24 cellular contexts compared by ENCODE assay signal in genomic region chr14:29627141-29627540, GRCh38.
DNase-seq lines count a peak whose midpoint lies in the region; ATAC-seq and TF ChIP-seq lines count a peak whose summit lies in the region.
"Had no signal": no experiment of that assay in that cellular context is flagged by ENCODE, and none has a peak within 500 bp of the region (broad histone marks: within the 10 kb centered on the region; RNA-seq: fewer than 3 reads in every experiment).

No MANE protein-coding gene starts in this region.

- no peaks in the 10 kb centered on the region for H3K9me3 Mint-ChIP-seq in mesothelial cell of epicardium
- H3K9me3 Mint-ChIP-seq in stimulated activated memory B cell treated with anti-CD40 and anti-IgM and Interleukin-4, amounts not matched to agents 10 μg/mL and 1 μg/mL and 100 μg/mL, for 72 hours: no peaks in the 10 kb centered on the region

- H3K4me3 ChIP-seq in A673 (ENCODE audit: low read depth, low read length, poor library complexity, severe bottlenecking): no peak overlapping the region
- H3K4me3 ChIP-seq: heart left ventricle, K562, upper lobe of left lung had no signal

- no peaks in the 10 kb centered on the region for H3K27me3 Mint-ChIP-seq in mesothelial cell of epicardium (ENCODE audit: low read depth)
- no peaks in the 10 kb centered on the region for H3K27me3 Mint-ChIP-seq in stimulated activated memory B cell treated with anti-CD40 and anti-IgM and Interleukin-4, amounts not matched to agents 10 μg/mL and 1 μg/mL and 100 μg/mL, for 72 hours
- H3K27me3 Mint-ChIP-seq: activated CD4-positive, alpha-beta T cell treated with anti-CD3 and anti-CD28 coated beads for 36 hours; activated CD8-positive, alpha-beta memory T cell treated with anti-CD3 and anti-CD28 coated beads, Interleukin-2, amount 10 ng/mL, durations not matched to agents 7 days and 5 days; activated naive CD8-positive, alpha-beta T cell; naive thymus-derived CD4-positive, alpha-beta T cell; T-cell had no signal

- H3K27ac Mint-ChIP-seq in mesothelial cell of epicardium: no peak overlapping the region
- no peak overlapping the region for H3K27ac Mint-ChIP-seq in stimulated activated memory B cell treated with anti-CD40 and anti-IgM and Interleukin-4, amounts not matched to agents 10 μg/mL and 1 μg/mL and 100 μg/mL, for 72 hours
- H3K27ac Mint-ChIP-seq: activated CD4-positive, alpha-beta T cell treated with anti-CD3 and anti-CD28 coated beads for 36 hours; activated CD8-positive, alpha-beta memory T cell treated with anti-CD3 and anti-CD28 coated beads, Interleukin-2, amount 10 ng/mL, durations not matched to agents 7 days and 5 days; activated naive CD8-positive, alpha-beta T cell; activated T-helper 1 cell treated with anti-CD3 and anti-CD28 coated beads, Interleukin-12 subunit alpha, Interleukin-12 subunit beta, Interleukin-2, Interleukin-4 antibody, amounts not matched to agents 30 ng/mL and 10 ng/mL and 1 ng/mL, durations not matched to agents 14 hours and 24 hours and 36 hours; naive thymus-derived CD4-positive, alpha-beta T cell; T-cell had no signal

- H3K36me3 Mint-ChIP-seq in mesothelial cell of epicardium: peaks cover 6% of the 10 kb centered on the region
- no peaks in the 10 kb centered on the region for H3K36me3 Mint-ChIP-seq in stimulated activated memory B cell treated with anti-CD40 and anti-IgM and Interleukin-4, amounts not matched to agents 10 μg/mL and 1 μg/mL and 100 μg/mL, for 72 hours
- H3K36me3 Mint-ChIP-seq: activated CD8-positive, alpha-beta memory T cell treated with anti-CD3 and anti-CD28 coated beads, Interleukin-2, amount 10 ng/mL, durations not matched to agents 7 days and 5 days; activated naive CD8-positive, alpha-beta T cell; T-cell had no signal

- H3K4me1 Mint-ChIP-seq in mesothelial cell of epicardium: peaks cover 4% of the 10 kb centered on the region
- no peaks in the 10 kb centered on the region for H3K4me1 Mint-ChIP-seq in stimulated activated memory B cell treated with anti-CD40 and anti-IgM and Interleukin-4, amounts not matched to agents 10 μg/mL and 1 μg/mL and 100 μg/mL, for 72 hours
- H3K4me1 Mint-ChIP-seq: activated CD4-positive, alpha-beta T cell treated with anti-CD3 and anti-CD28 coated beads for 36 hours; activated CD8-positive, alpha-beta memory T cell treated with anti-CD3 and anti-CD28 coated beads, Interleukin-2, amount 10 ng/mL, durations not matched to agents 7 days and 5 days; naive thymus-derived CD4-positive, alpha-beta T cell; T-cell had no signal

- H3K4me3 Mint-ChIP-seq in mesothelial cell of epicardium: no peak overlapping the region
- H3K4me3 Mint-ChIP-seq in stimulated activated memory B cell treated with anti-CD40 and anti-IgM and Interleukin-4, amounts not matched to agents 10 μg/mL and 1 μg/mL and 100 μg/mL, for 72 hours: no peak overlapping the region
- H3K4me3 Mint-ChIP-seq: activated CD4-positive, alpha-beta T cell treated with anti-CD3 and anti-CD28 coated beads for 36 hours; activated CD8-positive, alpha-beta memory T cell treated with anti-CD3 and anti-CD28 coated beads, Interleukin-2, amount 10 ng/mL, durations not matched to agents 7 days and 5 days; activated naive CD8-positive, alpha-beta T cell; activated T-helper 1 cell treated with anti-CD3 and anti-CD28 coated beads, Interleukin-12 subunit alpha, Interleukin-12 subunit beta, Interleukin-2, Interleukin-4 antibody, amounts not matched to agents 30 ng/mL and 10 ng/mL and 1 ng/mL, durations not matched to agents 14 hours and 24 hours and 36 hours; naive thymus-derived CD4-positive, alpha-beta T cell; T-cell had no signal

- no peaks in the 10 kb centered on the region for H3K27me3 ChIP-seq in A673 (replicated peaks; ENCODE audit: insufficient read depth, low read depth, low read length, poor library complexity)
- H3K27me3 ChIP-seq: heart left ventricle, upper lobe of left lung had no signal

- no peak overlapping the region for H3K27ac ChIP-seq in A673 (ENCODE audit: low read depth, low read length, poor library complexity, severe bottlenecking)
- H3K27ac ChIP-seq: C4-2B, heart left ventricle, upper lobe of left lung had no signal

- peaks cover 3% of the 10 kb centered on the region for H3K36me3 ChIP-seq in A673 (ENCODE audit: insufficient read depth, low read length, poor library complexity, severe bottlenecking)
- H3K36me3 ChIP-seq: upper lobe of left lung had no signal

- BruUV-seq in A673 (replicated peaks; lab: Mats Ljungman, UMichigan): no TSS peak

- CTCF ChIA-PET in A673 (lab: Charles Lee): no interaction called here

- ATAC-seq in stimulated activated memory B cell treated with anti-CD40 and anti-IgM and Interleukin-4, amounts not matched to agents 10 μg/mL and 1 μg/mL and 100 μg/mL, for 72 hours: no peak
- ATAC-seq: activated CD4-positive, alpha-beta T cell treated with anti-CD3 and anti-CD28 coated beads for 36 hours; activated CD8-positive, alpha-beta memory T cell treated with anti-CD3 and anti-CD28 coated beads, Interleukin-2, amount 10 ng/mL, durations not matched to agents 7 days and 5 days; esophagus mucosa; heart left ventricle; K562; left colon; naive thymus-derived CD4-positive, alpha-beta T cell; T-cell had no signal

- H3K9me3 ChIP-seq in A673 (ENCODE audit: low read depth, low read length, poor library complexity, severe bottlenecking): no peaks in the 10 kb centered on the region
- H3K9me3 ChIP-seq: heart left ventricle, upper lobe of left lung had no signal

- POLR2A ChIA-PET in A673 (lab: Charles Lee; ENCODE audit: low non-redundant PET): no interaction called here

- in situ Hi-C loops in KBM-7 (cut with MboI; ENCODE audit: low pct_unique_long_range_greater_than_20kb, low sequenced_read_pairs): no loop called here

- intact Hi-C loops in head of caudate nucleus (cut with DNase I) (no loop called here), A673 (cut with micrococcal nuclease; ENCODE audit: unreplicated experiment) (no loop called here)

- H3K4me1 ChIP-seq in A673 (ENCODE audit: insufficient read depth, low read length, poor library complexity, severe bottlenecking): no peaks in the 10 kb centered on the region
- H3K4me1 ChIP-seq: heart left ventricle, upper lobe of left lung had no signal

- TF ChIP-seq CTCF in mesothelial cell of epicardium (IDR thresholded peaks at IDR 0.05; ENCODE audit: unreplicated experiment): no peak
- TF ChIP-seq CTCF in A673 (conservative IDR thresholded peaks at IDR 0.05; ENCODE audit: low read depth, low read length): no peak

- DNase-seq in AG20443 (ENCODE audit: low spot score) (peak; percentile 55), HT1080 (ENCODE audit: low read depth) (peak; percentile 24), astrocyte of the hippocampus (ENCODE audit: low read depth, low spot score) (peak; percentile 14), head of caudate nucleus (peak in 23 of 42 donors; percentile 4 to 72 (median 31)), KBM-7 (no peak), mesothelial cell of epicardium (ENCODE audit: low spot score in 2 of 2, unreplicated experiment in 2 of 2) (no peak), A673 (ENCODE audit: low spot score) (no peak)
- DNase-seq: activated CD4-positive, alpha-beta T cell treated with anti-CD3 and anti-CD28 coated beads for 36 hours; activated CD8-positive, alpha-beta memory T cell treated with anti-CD3 and anti-CD28 coated beads, Interleukin-2, amount 10 ng/mL, durations not matched to agents 7 days and 5 days; effector CD8-positive, alpha-beta T cell; heart left ventricle; left colon; MV-4-11; naive thymus-derived CD4-positive, alpha-beta T cell; NCI-H748 treated with DMSO at 0.1 percent for 48 hours; SHP77 treated with DMSO at 0.1 percent for 48 hours; T-cell; upper lobe of left lung had no signal

Comparison
In these comparisons a context has a peak if more than half of its experiments do, and no peak if none do; other contexts are left out.
1. DNase-seq: peak in AG20443 (single experiment), HT1080 (single experiment), astrocyte of the hippocampus (single experiment) and head of caudate nucleus (23 of 42); none in KBM-7 (single experiment), mesothelial cell of epicardium (0 of 2) and A673 (single experiment).